Comparison of ENCODE assay signal across 9 cellular contexts in the genomic region with DNA sequence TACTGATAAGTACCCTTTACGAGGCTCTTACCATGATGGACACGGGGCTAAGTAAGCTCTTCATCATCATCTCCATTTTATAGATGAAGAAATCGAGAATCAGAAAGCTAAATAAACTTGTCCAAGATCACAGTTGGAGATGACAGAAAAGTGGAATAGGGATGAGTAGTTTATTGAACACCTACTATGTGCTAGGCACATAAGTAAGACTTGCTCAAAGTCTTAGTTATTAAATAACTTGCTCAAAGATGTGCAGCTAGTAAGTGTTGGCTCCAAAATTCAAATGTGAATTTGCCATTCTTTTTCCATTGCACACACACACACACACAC. TPM values are rescaled to one million over a fixed set of nuclear protein-coding genes. Genes with fewer than 3 reads are reported as not detected.
DNase-seq lines count a peak whose midpoint lies in the region; TF ChIP-seq lines count a peak whose summit lies in the region.
"Had no signal": no experiment of that assay in that cellular context is flagged by ENCODE, and none has a peak within 500 bp of the region (broad histone marks: within the 10 kb centered on the region; RNA-seq: fewer than 3 reads in every experiment).

No MANE protein-coding gene starts in this region.

- WGBS in mammary epithelial cell (ENCODE audit: low coverage, missing lambda C conversion rate): 14% methylated on average over 3 of the region's 3 CpGs

- no TSS peak for BruUV-seq in mammary epithelial cell (replicated peaks; lab: Mats Ljungman, UMichigan)

- H3K27ac ChIP-seq in HEK293 (ENCODE audit: extremely low read depth, low read depth, low read length) (peak overlapping the region; percentile 60), mammary epithelial cell (ENCODE audit: insufficient read depth, low read depth, low read length) (no peak overlapping the region), neural cell (ENCODE audit: low read length) (no peak overlapping the region), substantia nigra (ENCODE audit: low read depth, low read length, poor library complexity, severe bottlenecking) (no peak overlapping the region)

- in situ Hi-C loops in mammary epithelial cell (cut with MboI; ENCODE audit: low sequenced_read_pairs in 2 of 2): loop anchor here (5.0 to 10.0 kb wide), 2 partner anchors 160 to 183 kb away; a partner anchor contains a TSS

- peaks cover 7% of the 10 kb centered on the region for H3K4me1 ChIP-seq in HEK293 (ENCODE audit: control insufficient read depth, insufficient read depth, low read length)
- peaks cover 11% of the 10 kb centered on the region for H3K4me1 ChIP-seq in mammary epithelial cell (ENCODE audit: insufficient read depth, low read length)

- POLR2A ChIA-PET in HEK293 (lab: Yijun Ruan, JAX): interaction anchor here (1.0 to 1.3 kb wide), 2 partner anchors 11 to 177 kb away, joined by 5 to 11 read pairs; no protein-coding TSS in a partner anchor

- peak overlapping the region in 1 of 7 donors; percentile 52 for H3K27ac Mint-ChIP-seq in CD14-positive monocyte

- H3K27me3 ChIP-seq in mammary epithelial cell (ENCODE audit: insufficient read depth, low read length) (no peaks in the 10 kb centered on the region), neural cell (ENCODE audit: insufficient read depth, low read depth, low read length) (peaks cover 17% of the 10 kb centered on the region)
- H3K27me3 ChIP-seq: uterus had no signal

- H3K36me3 ChIP-seq in HEK293 (ENCODE audit: control insufficient read depth in 2 of 2, insufficient read depth in 1 of 2, low read length in 2 of 2) (peaks cover 14 to 34% of the 10 kb centered on the region in 2 experiments; a peak in 2 of 3 replicates), mammary epithelial cell (ENCODE audit: insufficient read depth, low read length) (peaks cover 2% of the 10 kb centered on the region), neural cell (ENCODE audit: insufficient read depth, low read length) (no peaks in the 10 kb centered on the region)
- H3K36me3 ChIP-seq: uterus had no signal

- H3K9me3 ChIP-seq in HEK293 (ENCODE audit: control insufficient read depth, insufficient read depth, low read depth, low read length) (no peaks in the 10 kb centered on the region), mammary epithelial cell (replicated peaks; ENCODE audit: insufficient read depth, low read length) (no peaks in the 10 kb centered on the region), neural cell (ENCODE audit: low read length) (no peaks in the 10 kb centered on the region)
- H3K9me3 ChIP-seq: uterus had no signal

- no peaks in the 10 kb centered on the region for H3K9me2 ChIP-seq in neural cell (ENCODE audit: insufficient read depth, low read length)

- TF ChIP-seq CTCF in CD14-positive monocyte (IDR thresholded peaks at IDR 0.05) (no peak), HEK293 (tag by site-specific recombination; IDR thresholded peaks at IDR 0.05) (no peak), mammary epithelial cell (conservative IDR thresholded peaks at IDR 0.05 in 1 of 2, IDR thresholded peaks at IDR 0.05 in 1 of 2; ENCODE audit: extremely low read depth in 1 of 2, insufficient read depth in 1 of 2, low read depth in 1 of 2, low read length in 2 of 2) (no peak), neural cell (IDR thresholded peaks at IDR 0.05; ENCODE audit: poor library complexity, severe bottlenecking) (no peak)

- H4K20me1 ChIP-seq in mammary epithelial cell (ENCODE audit: insufficient read depth, low read length) (no peaks in the 10 kb centered on the region), neural cell (ENCODE audit: insufficient read depth) (no peaks in the 10 kb centered on the region)

- H3K36me3 Mint-ChIP-seq in CD14-positive monocyte: peaks cover 0 to 3% of the 10 kb centered on the region in 2 donors

- no peak for TF ChIP-seq RAD21 in neural cell (conservative IDR thresholded peaks at IDR 0.05)

- intact Hi-C loops in CD14-positive monocyte (cut with micrococcal nuclease) (loop anchor here (5.0 to 10.0 kb wide), 3 partner anchors 178 to 520 kb away; a partner anchor contains a TSS), mammary epithelial cell (cut with micrococcal nuclease) (no loop called here)

- no peak for TF ChIP-seq EP300 in neural cell (conservative IDR thresholded peaks at IDR 0.05; ENCODE audit: poor library complexity, severe bottlenecking)

- no peaks in the 10 kb centered on the region for H3F3A ChIP-seq in neural cell (ENCODE audit: insufficient read depth, low read length, poor library complexity, severe bottlenecking)

- H2AFZ ChIP-seq in mammary epithelial cell (ENCODE audit: low read depth, low read length) (peak overlapping the region; percentile 94), neural cell (ENCODE audit: low read depth, low read length) (no peak overlapping the region)

- H3K79me2 ChIP-seq in mammary epithelial cell (ENCODE audit: insufficient read depth, low read length) (no peaks in the 10 kb centered on the region), neural cell (replicated peaks; ENCODE audit: insufficient read depth, low read length) (no peaks in the 10 kb centered on the region)

- CTCF ChIA-PET in HEK293 (lab: Yijun Ruan, JAX) (interaction anchor here (0.6 to 15.6 kb wide), 4 partner anchors 10 to 181 kb away, joined by 3 to 668 read pairs (median 4); a partner anchor contains a TSS), mammary epithelial cell (lab: Charles Lee; ENCODE audit: low non-redundant PET) (interaction anchor here (0.6 kb wide), 2 partner anchors 8 to 26 kb away, joined by 3 to 4 read pairs; no protein-coding TSS in a partner anchor)

- H3K9ac ChIP-seq in mammary epithelial cell (ENCODE audit: insufficient read depth, low read length) (no peak overlapping the region), neural cell (ENCODE audit: low read length) (no peak overlapping the region)

- dilution Hi-C loops in mammary epithelial cell (cut with HindIII; ENCODE audit: low sequenced_read_pairs): no loop called here

- peaks cover 20% of the 10 kb centered on the region for H3K4me1 Mint-ChIP-seq in CD14-positive monocyte

- no peak overlapping the region for H3K4me3 ChIP-seq in HEK293 (ENCODE audit: low read depth, low read length)
- peak overlapping the region; percentile 34 to 72 (median 38) for H3K4me3 ChIP-seq in mammary epithelial cell (replicated peaks in 1 of 3; ENCODE audit: insufficient read depth in 1 of 3, low read depth in 2 of 3, low read length in 3 of 3)
- peak overlapping the region; percentile 56 for H3K4me3 ChIP-seq in neural cell (ENCODE audit: low read length)

- peak overlapping the region; percentile 9 to 77 for H3K4me3 Mint-ChIP-seq in CD14-positive monocyte

- peaks cover 9 to 23% (median 19%) of the 10 kb centered on the region in 3 donors for H3K27me3 Mint-ChIP-seq in CD14-positive monocyte (ENCODE audit: low read depth in 3 of 3)

- H3K4me2 ChIP-seq in mammary epithelial cell (ENCODE audit: insufficient read depth, low read depth, low read length): peak overlapping the region; percentile 100
- no peak overlapping the region for H3K4me2 ChIP-seq in neural cell (ENCODE audit: low read length)

- H3K9me3 Mint-ChIP-seq in CD14-positive monocyte: peaks cover 0 to 2% (median 0%) of the 10 kb centered on the region in 7 donors

- no peak for DNase-seq in CD14-positive monocyte (ENCODE audit: low spot score)
- no peak for DNase-seq in mammary epithelial cell
- no peak for DNase-seq in substantia nigra (lab: John Stamatoyannopoulos, UW)
- DNase-seq in amniotic stem cell (lab: John Stamatoyannopoulos, UW): no peak
- no peak for DNase-seq in EL
- DNase-seq in activated CD4-positive, alpha-beta T cell treated with anti-CD3 and anti-CD28 coated beads for 4 hours: no peak

TF ChIP-seq in HEK293, 187 proteins besides CTCF, POLR2A, EP300 and RAD21 (continues in another document):
- TF ChIP-seq ZNF571 (tag by site-specific recombination; IDR thresholded peaks at IDR 0.05) (no peak), KLF16 (tag by site-specific recombination; IDR thresholded peaks at IDR 0.05) (no peak), ZNF624 (tag by site-specific recombination; IDR thresholded peaks at IDR 0.05) (no peak), ZNF391 (tag by site-specific recombination; IDR thresholded peaks at IDR 0.05; ENCODE audit: borderline replicate concordance, low read depth) (no peak), ZNF140 (tag by site-specific recombination; IDR thresholded peaks at IDR 0.05) (no peak), GFI1B (tag by site-specific recombination; IDR thresholded peaks at IDR 0.05) (peak; percentile 65; the same call in 1 of the 2 replicates), FEZF1 (tag by site-specific recombination; IDR thresholded peaks at IDR 0.05) (no peak), SETDB1 (IDR thresholded peaks at IDR 0.05; ENCODE audit: insufficient read length, low read length) (no peak), ZXDB (tag by site-specific recombination; IDR thresholded peaks at IDR 0.05) (no peak; the same call in 1 of the 2 replicates), ZNF521 (tag by site-specific recombination; IDR thresholded peaks at IDR 0.05) (no peak)

TF ChIP-seq in neural cell, 6 proteins besides CTCF, POLR2A, EP300 and RAD21 (continues in another document):
- TF ChIP-seq EZH2 (IDR thresholded peaks at IDR 0.05; ENCODE audit: borderline replicate concordance, insufficient read depth, low read length, poor library complexity, severe bottlenecking) (no peak), POLR2AphosphoS5 (IDR thresholded peaks at IDR 0.05) (no peak), MXI1 (conservative IDR thresholded peaks at IDR 0.05; ENCODE audit: poor library complexity, severe bottlenecking) (no peak)

RNA-seq across cellular contexts. Expression of a gene that starts 0.6 kb away (rescaled TPM):
- polyA plus RNA-seq in CD14-positive monocyte (under 1 TPM in 1 of 2 donors, not detected in 1; 0.07 TPM), mammary epithelial cell (0.80 TPM), neural cell (1.1 and 2.3 TPM in 2 replicates)
- total RNA-seq in mammary epithelial cell: under 1 TPM; 0.33 to 0.52 TPM
- polyA minus RNA-seq in mammary epithelial cell (3.0 TPM), neural cell (0.46 TPM in 1 of 2 replicates, not detected in the other)

RNA-seq across cellular contexts. Expression of a gene that starts 15.7 kb away (rescaled TPM):
- polyA plus RNA-seq in CD14-positive monocyte (10 to 100 TPM in 1 of 2 donors, 1 to 10 TPM in 1; 7.9 to 12.3 TPM), mammary epithelial cell (3.0 TPM), neural cell (0.47 and 0.76 TPM in 2 replicates)
- total RNA-seq in mammary epithelial cell: 1 to 10 TPM; 3.0 to 3.5 TPM
- polyA minus RNA-seq in mammary epithelial cell (2.2 TPM), neural cell (0.97 and 1.0 TPM in 2 replicates)
